Comparison of ENCODE assay signal across 8 cellular contexts in the genomic region with DNA sequence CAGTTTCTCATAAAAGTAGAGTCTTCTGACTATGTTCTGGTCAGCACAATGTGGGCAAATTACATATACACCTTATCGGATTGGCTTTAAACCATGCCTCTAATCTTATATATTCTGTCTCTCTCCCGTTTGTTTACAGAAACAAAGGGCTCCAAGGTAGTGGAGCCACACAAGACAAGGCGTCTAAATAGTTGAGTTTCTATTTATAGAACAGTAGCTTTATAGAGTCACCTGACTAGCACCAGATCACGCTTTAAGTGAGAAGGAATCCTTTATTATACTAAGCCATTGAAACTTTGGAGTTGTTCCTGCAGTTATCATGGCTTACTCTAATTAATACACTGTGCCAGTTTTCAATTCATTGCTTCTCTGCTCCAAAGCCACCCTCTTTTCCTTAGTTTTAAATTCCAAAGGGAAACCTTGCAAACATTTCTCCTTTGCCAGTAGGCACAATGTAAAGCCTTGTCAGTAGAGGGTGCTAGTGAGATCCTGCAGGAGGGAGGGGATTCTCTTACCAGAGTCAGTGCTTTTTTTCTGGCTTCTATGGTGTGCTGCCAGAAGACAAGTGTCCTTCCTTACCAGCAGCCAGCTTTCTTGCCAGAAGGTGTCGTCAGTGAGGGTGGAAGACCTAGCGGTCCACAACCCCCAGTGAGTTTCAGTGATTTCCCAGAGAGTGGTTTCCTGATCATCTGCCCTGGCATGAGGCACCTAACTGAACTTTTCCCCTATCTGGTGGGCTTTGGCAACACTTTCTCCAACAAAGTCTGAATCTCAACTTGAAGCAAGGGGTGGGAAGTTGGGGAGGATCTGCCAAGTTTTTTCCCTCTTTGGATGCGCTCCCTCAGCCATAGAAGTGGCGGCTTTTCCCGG.
DNase-seq lines count a peak whose midpoint lies in the region; ATAC-seq and TF ChIP-seq lines count a peak whose summit lies in the region.

No MANE protein-coding gene starts in this region.

- intact Hi-C loops in adrenal gland (cut with DNase I): no loop called here
- intact Hi-C loops in lower leg skin (cut with DNase I; ENCODE audit: low total_unique reads): no loop called here

- whole genome bisulfite sequencing in adrenal gland, 4 donors: 73 to 81% (median 81%) methylated on average over 9 of the region's 9 CpGs
- WGBS in lower leg skin, 2 donors: 85 to 86% methylated on average over 9 of the region's 9 CpGs

- H3K36me3 ChIP-seq in NT2/D1 (ENCODE audit: insufficient read depth, insufficient read length, low read length) (no peaks in the 10 kb centered on the region), adrenal gland (replicated peaks in 1 of 2) (no peaks in the 10 kb centered on the region)

- H3K27me3 ChIP-seq in NT2/D1 (ENCODE audit: insufficient read depth, insufficient read length): no peaks in the 10 kb centered on the region
- no peaks in the 10 kb centered on the region for H3K27me3 ChIP-seq in adrenal gland

- no peak overlapping the region for H3K9ac ChIP-seq in NT2/D1 (ENCODE audit: insufficient read length, low read depth)

- TF ChIP-seq POLR2A in adrenal gland (IDR thresholded peaks at IDR 0.05): no peak
- no peak for TF ChIP-seq POLR2A in lower leg skin (IDR thresholded peaks at IDR 0.05)

- TF ChIP-seq CTCF in adrenal gland (IDR thresholded peaks at IDR 0.05) (peak; percentile 34 to 54 (median 52)), lower leg skin (IDR thresholded peaks at IDR 0.05) (no peak)

- H3K27ac ChIP-seq in adrenal gland: no peak overlapping the region

- DNase-seq in NCI-H2107 treated with DMSO at 0.1 percent for 48 hours (lab: John Stamatoyannopoulos, UW; ENCODE audit: unreplicated experiment): peak; percentile 20
- no peak for DNase-seq in NCI-H2107 (lab: John Stamatoyannopoulos, UW)
- peak; percentile 77 for DNase-seq in NT2/D1 (ENCODE audit: low read depth, low spot score)
- peak; percentile 33 to 76 (median 61) for DNase-seq in adrenal gland
- peak; percentile 54 for DNase-seq in left lobe of liver (ENCODE audit: low spot score)
- no peak for DNase-seq in lower leg skin (ENCODE audit: low spot score in 2 of 2)

- H3K4me3 ChIP-seq in NT2/D1 (ENCODE audit: insufficient read length, low read depth) (no peak overlapping the region), adrenal gland (no peak overlapping the region), lower leg skin (ENCODE audit: low read depth, poor library complexity, severe bottlenecking) (no peak overlapping the region)

- no peaks in the 10 kb centered on the region for H3K9me3 ChIP-seq in NT2/D1 (ENCODE audit: insufficient read depth, low read length)
- peaks cover 0 to 4% (median 0%) of the 10 kb centered on the region in 3 donors for H3K9me3 ChIP-seq in adrenal gland (replicated peaks in 1 of 3)

- peak; percentile 83 for ATAC-seq in GM19324 (IDR thresholded peaks at IDR 0.05; ENCODE audit: low FRiP score, unreplicated experiment)
- ATAC-seq in HG03159 (IDR thresholded peaks at IDR 0.05; ENCODE audit: unreplicated experiment): peak; percentile 73
- peak; percentile 94 for ATAC-seq in left lobe of liver

- H3K4me1 ChIP-seq in NT2/D1 (ENCODE audit: insufficient read depth, insufficient read length): no peaks in the 10 kb centered on the region
- peaks cover 0 to 8% of the 10 kb centered on the region in 2 donors for H3K4me1 ChIP-seq in adrenal gland (replicated peaks in 1 of 2)

Comparison
In these comparisons a context has a peak if more than half of its experiments do, and no peak if none do; other contexts are left out.
1. DNase-seq: peak in NCI-H2107 treated with DMSO at 0.1 percent for 48 hours (single experiment), NT2/D1 (single experiment), adrenal gland (7 of 7) and left lobe of liver (single experiment); none in NCI-H2107 (single experiment) and lower leg skin (0 of 2).
2. CTCF ChIP-seq: peak in adrenal gland (6 of 6); none in lower leg skin (0 of 3).
3. Peak in every context shown above with its lines, with median percentiles within 50 percentile points of each other: ATAC-seq.